Comparison of ENCODE assay signal across 17 cellular contexts in the genomic region with DNA sequence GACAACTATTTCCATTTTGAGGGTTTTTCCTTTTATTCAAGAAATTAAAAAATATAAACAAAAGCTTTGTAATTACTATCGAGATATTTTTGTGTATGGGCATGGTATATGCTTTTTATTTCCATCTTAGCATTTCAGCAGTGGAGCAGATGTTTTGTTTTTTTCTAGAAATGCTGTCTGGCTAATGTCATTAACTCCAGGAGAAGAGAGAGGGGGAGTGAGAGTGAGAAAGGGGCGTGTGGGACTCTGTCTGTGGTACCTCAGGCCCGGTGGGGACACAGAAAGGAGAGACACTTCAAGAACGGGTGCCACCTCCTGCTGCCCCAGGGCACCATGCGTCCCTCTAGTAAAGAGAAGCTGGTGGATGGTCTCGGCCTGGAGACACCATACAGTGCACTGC. TPM values are rescaled to one million over a fixed set of nuclear protein-coding genes. Genes with fewer than 3 reads are reported as not detected.
DNase-seq lines count a peak whose midpoint lies in the region; ATAC-seq and TF ChIP-seq lines count a peak whose summit lies in the region.
"Had no signal": no experiment of that assay in that cellular context is flagged by ENCODE, and none has a peak within 500 bp of the region (broad histone marks: within the 10 kb centered on the region; RNA-seq: fewer than 3 reads in every experiment).

No MANE protein-coding gene starts in this region.

- no peaks in the 10 kb centered on the region for H3K9me3 Mint-ChIP-seq in stimulated activated naive CD8-positive, alpha-beta T cell treated with anti-CD3 and anti-CD28 coated beads, Interleukin-15, amount 100 ng/mL, for 72 hours
- no peaks in the 10 kb centered on the region for H3K9me3 Mint-ChIP-seq in progenitor cell of endocrine pancreas (ENCODE audit: low read depth)
- H3K9me3 Mint-ChIP-seq: CD4-positive, alpha-beta T cell had no signal

- DNase-seq in DMS79 treated with DMSO at 0.1 percent for 48 hours (lab: John Stamatoyannopoulos, UW) = peak; percentile 40
- DNase-seq in DMS79 (lab: John Stamatoyannopoulos, UW) = no peak
- DNase-seq in stimulated activated naive CD8-positive, alpha-beta T cell treated with anti-CD3 and anti-CD28 coated beads, Interleukin-15, Interleukin-2, amounts not matched to agents 100 U/mL and 50 U/mL, for 24 hours = no peak
- DNase-seq in stimulated activated naive CD8-positive, alpha-beta T cell treated with anti-CD3 and anti-CD28 coated beads, Interleukin-15, amount 100 ng/mL, for 72 hours = no peak
- DNase-seq in progenitor cell of endocrine pancreas (ENCODE audit: low spot score, unreplicated experiment) = no peak
- DNase-seq in activated naive CD4-positive, alpha-beta T cell treated with Interleukin-2 at 50 U/mL for 16 hours = no peak
- DNase-seq: AML-193; CD4-positive, alpha-beta T cell; GDM1; GOT3; H7; HFFc6; IMR-90 had no signal

- H3K4me3 Mint-ChIP-seq in stimulated activated naive CD8-positive, alpha-beta T cell treated with anti-CD3 and anti-CD28 coated beads, Interleukin-15, amount 100 ng/mL, for 72 hours = no peak overlapping the region
- H3K4me3 Mint-ChIP-seq in progenitor cell of endocrine pancreas (ENCODE audit: low read depth) = no peak overlapping the region
- H3K4me3 Mint-ChIP-seq: CD4-positive, alpha-beta T cell; HFFc6 had no signal

- no peak overlapping the region for H3K27ac Mint-ChIP-seq in stimulated activated naive CD8-positive, alpha-beta T cell treated with anti-CD3 and anti-CD28 coated beads, Interleukin-15, amount 100 ng/mL, for 72 hours
- H3K27ac Mint-ChIP-seq in progenitor cell of endocrine pancreas = peak overlapping the region; percentile 51
- H3K27ac Mint-ChIP-seq: CD4-positive, alpha-beta T cell; HFFc6 had no signal

- H3K27me3 Mint-ChIP-seq in stimulated activated naive CD8-positive, alpha-beta T cell treated with anti-CD3 and anti-CD28 coated beads, Interleukin-15, amount 100 ng/mL, for 72 hours = peaks cover 3% of the 10 kb centered on the region
- H3K27me3 Mint-ChIP-seq in progenitor cell of endocrine pancreas = peaks cover 30% of the 10 kb centered on the region

- no peak for TF ChIP-seq CTCF in progenitor cell of endocrine pancreas (IDR thresholded peaks at IDR 0.05; ENCODE audit: unreplicated experiment)

- H3K36me3 Mint-ChIP-seq in progenitor cell of endocrine pancreas (ENCODE audit: insufficient read depth) = no peaks in the 10 kb centered on the region

- ATAC-seq in stimulated activated naive CD8-positive, alpha-beta T cell treated with anti-CD3 and anti-CD28 coated beads, Interleukin-15, Interleukin-2, amounts not matched to agents 100 U/mL and 50 U/mL, for 24 hours = peak; percentile 22
- ATAC-seq in stimulated activated naive CD8-positive, alpha-beta T cell treated with anti-CD3 and anti-CD28 coated beads, Interleukin-15, amount 100 ng/mL, for 72 hours = no peak
- ATAC-seq in HG03097 (IDR thresholded peaks at IDR 0.05; ENCODE audit: low FRiP score, unreplicated experiment) = no peak
- ATAC-seq: A549, HCT116, K562 had no signal

- no peaks in the 10 kb centered on the region for H3K4me1 Mint-ChIP-seq in stimulated activated naive CD8-positive, alpha-beta T cell treated with anti-CD3 and anti-CD28 coated beads, Interleukin-15, amount 100 ng/mL, for 72 hours
- no peaks in the 10 kb centered on the region for H3K4me1 Mint-ChIP-seq in progenitor cell of endocrine pancreas (ENCODE audit: low read depth)

RNA-seq across cellular contexts. Expression of a gene that starts 34.7 kb away (rescaled TPM):
- 1.2 TPM in 2 replicates for total RNA-seq in progenitor cell of endocrine pancreas
- total RNA-seq: H7, HFFc6, IMR-90, K562 had no signal
